In the genomic region with DNA sequence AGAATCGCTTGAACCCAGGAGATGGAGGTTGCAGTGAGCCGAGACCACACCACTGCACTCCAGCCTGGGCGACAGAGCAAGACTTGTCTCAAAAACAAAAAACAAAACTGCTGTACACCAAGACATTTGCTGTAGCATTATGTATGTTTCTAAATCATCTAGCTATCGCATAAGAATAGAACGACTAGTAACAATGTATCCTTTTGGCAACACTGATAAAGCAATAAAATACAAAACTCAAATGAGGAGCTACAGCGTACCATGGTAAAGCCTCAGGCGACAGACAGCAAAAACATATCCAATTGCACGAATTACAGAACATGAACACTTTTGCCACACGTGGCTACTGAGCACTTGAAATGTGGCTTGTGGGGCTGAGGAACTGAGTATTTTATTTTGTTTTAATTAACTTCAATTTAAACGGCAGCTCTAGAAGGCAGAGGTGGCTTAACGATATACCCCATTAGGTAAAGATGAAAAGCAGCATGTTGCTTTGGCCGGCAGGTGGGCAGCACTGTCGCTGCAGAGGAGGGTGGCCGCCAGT, we compare ENCODE assay signal across 11 cellular contexts. TPM values are rescaled to one million over a fixed set of nuclear protein-coding genes. Genes with fewer than 3 reads are reported as not detected.
DNase-seq lines count a peak whose midpoint lies in the region; ATAC-seq, FAIRE-seq and TF ChIP-seq lines count a peak whose summit lies in the region.
"Had no signal": no experiment of that assay in that cellular context is flagged by ENCODE, and none has a peak within 500 bp of the region (broad histone marks: within the 10 kb centered on the region; RNA-seq: fewer than 3 reads in every experiment).

No MANE protein-coding gene starts in this region.

- H3K4me1 ChIP-seq in DND-41 (ENCODE audit: insufficient read depth, low read length) (peaks cover 55% of the 10 kb centered on the region), duodenal mucosa (ENCODE audit: control insufficient read depth in 1 of 2, insufficient read depth in 2 of 2, low read length in 2 of 2) (peaks cover 22 to 44% of the 10 kb centered on the region in 2 donors), pancreas (peaks cover 10 to 27% (median 14%) of the 10 kb centered on the region in 3 donors)

- no peak for FAIRE-seq in pancreas (lab: Jason Lieb, UNC)
- FAIRE-seq: GM19239 had no signal

- DNase-seq in DND-41 (no peak), NCI-H69 (lab: John Stamatoyannopoulos, UW) (peak; percentile 17), pancreas (no peak), CD14-positive monocyte (ENCODE audit: low spot score) (no peak), NCI-H1694 treated with DMSO at 0.1 percent for 48 hours (lab: John Stamatoyannopoulos, UW) (no peak)
- DNase-seq in stimulated activated naive CD4-positive, alpha-beta T cell (lab: John Stamatoyannopoulos, UW), result no peak
- DNase-seq: cerebellar nuclear complex, NCI-H1417 treated with DMSO at 0.1 percent for 48 hours had no signal

- H3K27me3 ChIP-seq in DND-41 (ENCODE audit: insufficient read depth, low read length, poor library complexity), result no peaks in the 10 kb centered on the region
- no peaks in the 10 kb centered on the region for H3K27me3 ChIP-seq in duodenal mucosa (ENCODE audit: control insufficient read depth in 1 of 2, insufficient read depth in 2 of 2, low read length in 2 of 2)
- H3K27me3 ChIP-seq in pancreas, result no peaks in the 10 kb centered on the region

- no peak overlapping the region for H2AFZ ChIP-seq in DND-41 (ENCODE audit: low read depth, low read length)

- H3K9me3 ChIP-seq in DND-41 (ENCODE audit: insufficient read depth, low read length, severe bottlenecking) (no peaks in the 10 kb centered on the region), duodenal mucosa (ENCODE audit: control insufficient read depth in 1 of 2, low read length in 2 of 2) (no peaks in the 10 kb centered on the region), pancreas (no peaks in the 10 kb centered on the region)

- peak overlapping the region; percentile 6 to 99; a peak in 3 of 4 replicates for H3K4me3 ChIP-seq in DND-41 (ENCODE audit: low read depth in 1 of 2, low read length in 2 of 2)
- H3K4me3 ChIP-seq in duodenal mucosa (ENCODE audit: low read depth in 1 of 2, low read length in 2 of 2), result peak overlapping the region; percentile 19 to 55
- H3K4me3 ChIP-seq in pancreas, result peak overlapping the region in 3 of 4 donors; percentile 70 to 96 (median 77)

- peaks cover 87% of the 10 kb centered on the region for H3K79me2 ChIP-seq in DND-41 (ENCODE audit: insufficient read depth, low read length)

- H3K9ac ChIP-seq in DND-41 (ENCODE audit: low read depth, low read length) (peak overlapping the region; percentile 87), duodenal mucosa (ENCODE audit: low read depth in 1 of 2, low read length in 2 of 2) (peak overlapping the region in 1 of 2 donors; percentile 26)

- no peaks in the 10 kb centered on the region for H3K27me3 Mint-ChIP-seq in CD14-positive monocyte (ENCODE audit: low read depth in 3 of 3)

- 41 to 44% methylated on average over 14 of the region's 14 CpGs for WGBS in pancreas, 2 donors

- H3K4me3 Mint-ChIP-seq in CD14-positive monocyte, result peak overlapping the region in 1 of 2 donors; percentile 0

- ATAC-seq in DND-41 (ENCODE audit: insufficient read depth, low read depth) (no peak), pancreas (no peak), GM21786 (IDR thresholded peaks at IDR 0.05; ENCODE audit: unreplicated experiment) (no peak)

- H3K27ac Mint-ChIP-seq in CD14-positive monocyte, result peak overlapping the region in 2 of 7 donors; percentile 40 to 54

- TF ChIP-seq CTCF in DND-41 (IDR thresholded peaks at IDR 0.05; ENCODE audit: borderline replicate concordance, extremely low read depth, low read length, poor library complexity, severe bottlenecking) (no peak), pancreas (IDR thresholded peaks at IDR 0.05) (no peak), CD14-positive monocyte (IDR thresholded peaks at IDR 0.05) (no peak)

- no peak overlapping the region; the same call in 1 of the 2 replicates for H3K27ac ChIP-seq in DND-41 (ENCODE audit: low read length)
- H3K27ac ChIP-seq in duodenal mucosa (ENCODE audit: low read depth, low read length), result no peak overlapping the region
- H3K27ac ChIP-seq in pancreas, result no peak overlapping the region

- H3K36me3 Mint-ChIP-seq in CD14-positive monocyte, result peaks cover 24 to 42% of the 10 kb centered on the region in 2 donors

- H3K4me2 ChIP-seq in DND-41 (ENCODE audit: insufficient read depth, low read length), result peak overlapping the region; percentile 98

- peaks cover 43% of the 10 kb centered on the region for H3K4me1 Mint-ChIP-seq in CD14-positive monocyte

- H3K36me3 ChIP-seq in DND-41 (ENCODE audit: insufficient read depth, low read length), result peaks cover 37% of the 10 kb centered on the region
- peaks cover 7 to 35% of the 10 kb centered on the region in 2 donors for H3K36me3 ChIP-seq in duodenal mucosa (ENCODE audit: control insufficient read depth in 1 of 2, insufficient read depth in 2 of 2, low read length in 2 of 2)
- H3K36me3 ChIP-seq in pancreas, result peaks cover 0 to 6% (median 0%) of the 10 kb centered on the region in 3 donors

- H3K9me3 Mint-ChIP-seq in CD14-positive monocyte, result peaks cover 0 to 2% (median 0%) of the 10 kb centered on the region in 7 donors

- intact Hi-C loops in pancreas (cut with DNase I) (loop anchor here in 1 of 3 donors (10.0 kb wide), 1 partner anchor 262 kb away; a partner anchor contains a TSS), CD14-positive monocyte (cut with micrococcal nuclease) (no loop called here)

- peaks cover 57% of the 10 kb centered on the region for H4K20me1 ChIP-seq in DND-41 (ENCODE audit: insufficient read depth, low read length)

RNA-seq across cellular contexts. Expression of a gene that starts 2.3 kb away (rescaled TPM):
- total RNA-seq in pancreas, result 10 to 100 TPM; 19.2 to 36.7 (median 26.8) TPM
- 100 to 1,000 TPM; 109 to 139 TPM for polyA plus RNA-seq in pancreas
- 1 to 10 TPM; 3.7 to 4.3 TPM for polyA plus RNA-seq in CD14-positive monocyte

RNA-seq across cellular contexts. Expression of a gene that starts 8.6 kb away (rescaled TPM):
- total RNA-seq in pancreas, result 10 to 100 TPM; 17.0 to 40.7 (median 19.1) TPM
- 10 to 100 TPM; 67.7 to 78.3 TPM for polyA plus RNA-seq in pancreas
- 10 to 100 TPM in 1 of 2 donors, 1 to 10 TPM in 1; 9.2 to 13.7 TPM for polyA plus RNA-seq in CD14-positive monocyte

RNA-seq across cellular contexts. Expression of a gene that starts 19.0 kb away (rescaled TPM):
- 1 to 10 TPM in 5 of 6 donors, under 1 TPM in 1; 0.88 to 3.8 (median 1.6) TPM for total RNA-seq in pancreas
- polyA plus RNA-seq in pancreas (10 to 100 TPM in 1 of 2 donors, 1 to 10 TPM in 1; 6.9 to 19.2 TPM), CD14-positive monocyte (under 1 TPM; 0.06 to 0.13 TPM)

RNA-seq across cellular contexts. Expression of a gene that starts 27.7 kb away (rescaled TPM):
- total RNA-seq in pancreas, result 1 to 10 TPM; 1.3 to 3.7 (median 2.3) TPM
- polyA plus RNA-seq in pancreas, result 10 to 100 TPM; 13.2 to 22.2 TPM
- not detected for polyA plus RNA-seq in CD14-positive monocyte

RNA-seq across cellular contexts. Expression of a gene that starts 41.7 kb away (rescaled TPM):
- total RNA-seq in pancreas, result 10 to 100 TPM; 11.6 to 17.8 (median 13.0) TPM
- polyA plus RNA-seq in pancreas (10 to 100 TPM; 78.2 to 79.8 TPM), CD14-positive monocyte (1 to 10 TPM; 2.7 to 8.7 TPM)

Comparison
In these comparisons a context has a peak if more than half of its experiments do, and no peak if none do; other contexts are left out.
1. RNA of a gene that starts 2.3 kb away (polyA plus RNA-seq): 109 to 139 TPM in pancreas; 3.7 to 4.3 TPM in CD14-positive monocyte; every median in the first group is over 10 times any median in the second.
2. RNA of a gene that starts 8.6 kb away (polyA plus RNA-seq): 67.7 to 78.3 TPM in pancreas; 9.2 to 13.7 TPM in CD14-positive monocyte; every median in the first group is over 4 times any median in the second.
3. RNA of a gene that starts 19.0 kb away (polyA plus RNA-seq): 6.9 to 19.2 TPM in pancreas; 0.06 to 0.13 TPM in CD14-positive monocyte; every median in the first group is over 4 times any median in the second.
4. Peak in every context shown above with its lines, with median percentiles within 50 percentile points of each other: H3K4me3 ChIP-seq.